Comparison of ENCODE assay signal across 22 cellular contexts in genomic region chr7:103996639-103997038, GRCh38. TPM values are rescaled to one million over a fixed set of nuclear protein-coding genes. Genes with fewer than 3 reads are reported as not detected.
A peak's percentile ranks its signal among the peaks of the same experiment; 100 is the strongest.
DNase-seq lines count a peak whose midpoint lies in the region; ATAC-seq, FAIRE-seq and TF ChIP-seq lines count a peak whose summit lies in the region.
"Had no signal": no experiment of that assay in that cellular context is flagged by ENCODE, and none has a peak within 500 bp of the region (broad histone marks: within the 10 kb centered on the region; RNA-seq: fewer than 3 reads in every experiment).

No MANE protein-coding gene starts in this region.

- no peak overlapping the region for H3K27ac ChIP-seq in SJCRH30
- H3K27ac ChIP-seq in left ventricle myocardium inferior (replicated peaks) = no peak overlapping the region
- H3K27ac ChIP-seq: pancreas, SJSA1, tibial artery had no signal

- ATAC-seq in GM18861 (IDR thresholded peaks at IDR 0.05; ENCODE audit: unreplicated experiment) (peak; percentile 86), GM21381 (IDR thresholded peaks at IDR 0.05; ENCODE audit: unreplicated experiment) (peak; percentile 51), HG02973 (IDR thresholded peaks at IDR 0.05; ENCODE audit: unreplicated experiment) (peak; percentile 63)
- ATAC-seq: pancreas; stimulated activated effector memory CD8-positive, alpha-beta T cell treated with anti-CD3 and anti-CD28 coated beads, Interleukin-12 subunit alpha, Interleukin-12 subunit beta, amount 100 ng/mL, for 72 hours had no signal

- H3K27me3 ChIP-seq in SJCRH30 (no peaks in the 10 kb centered on the region), left ventricle myocardium inferior (ENCODE audit: low read depth) (peaks cover 33% of the 10 kb centered on the region)
- H3K27me3 ChIP-seq: pancreas had no signal

- FAIRE-seq in RCC 7860 (lab: Jason Lieb, UNC) = peak; percentile 88
- FAIRE-seq: pancreas had no signal

- H3K36me3 ChIP-seq in SJCRH30 (no peaks in the 10 kb centered on the region), left ventricle myocardium inferior (no peaks in the 10 kb centered on the region)
- H3K36me3 ChIP-seq: pancreas, SJSA1, tibial artery had no signal

- H3K9me3 ChIP-seq in SJCRH30 (replicated peaks) (no peaks in the 10 kb centered on the region), left ventricle myocardium inferior (replicated peaks) (no peaks in the 10 kb centered on the region)
- H3K9me3 ChIP-seq: pancreas, SJSA1, tibial artery had no signal

- H3K4me3 ChIP-seq in SJCRH30 (no peak overlapping the region), left ventricle myocardium inferior (no peak overlapping the region)
- H3K4me3 ChIP-seq: pancreas, SJSA1, tibial artery had no signal

- intact Hi-C loops in left ventricle myocardium inferior (cut with micrococcal nuclease) = no loop called here

- peaks cover 5% of the 10 kb centered on the region; the same call in 1 of the 2 replicates for H3K4me1 ChIP-seq in SJCRH30
- H3K4me1 ChIP-seq in left ventricle myocardium inferior = no peaks in the 10 kb centered on the region
- H3K4me1 ChIP-seq: pancreas, SJSA1, tibial artery had no signal

- no peak for TF ChIP-seq CTCF in left ventricle myocardium inferior (IDR thresholded peaks at IDR 0.05; ENCODE audit: borderline replicate concordance)

- no peak for DNase-seq in RCC 7860 (ENCODE audit: low spot score)
- DNase-seq in anterior cingulate cortex (lab: John Stamatoyannopoulos, UW) = no peak
- no peak for DNase-seq in SJCRH30
- no peak for DNase-seq in left ventricle myocardium inferior
- DNase-seq in NCI-H187 treated with DMSO at 0.1 percent for 48 hours (lab: John Stamatoyannopoulos, UW) = no peak
- DNase-seq: activated CD4-positive, alpha-beta T cell treated with anti-CD3 and anti-CD28 coated beads for 48 hours; activated CD8-positive, alpha-beta memory T cell treated with anti-CD3 and anti-CD28 coated beads, Interleukin-2, amount 50 U/mL, for 48 hours; COR-L47; dermis blood vessel endothelial cell; HCEC 1CT; mammary epithelial cell; naive B cell; NCI-H1930; NCI-H510A; pancreas; tibial artery had no signal

RNA-seq across cellular contexts. Expression of gene RELN, which starts 7.2 kb away (rescaled TPM):
- total RNA-seq in SJCRH30 (2014; rRNA removed; shearing (Covaris generic)) = 54.7 and 59.0 TPM in 2 replicates
- 0.44 TPM for total RNA-seq in left ventricle myocardium inferior
- total RNA-seq: MCF 10A had no signal

Comparison
In these comparisons a context has a peak if more than half of its experiments do, and no peak if none do; other contexts are left out.
1. RNA of gene RELN, which starts 7.2 kb away (total RNA-seq): 54.7 to 59.0 TPM in SJCRH30; 0.44 TPM in left ventricle myocardium inferior (single experiment); every median in the first group is over 10 times any median in the second.
2. Peak in every context shown above with its lines, with median percentiles within 50 percentile points of each other: ATAC-seq.